Comparison of ENCODE assay signal across 23 cellular contexts in the genomic region with DNA sequence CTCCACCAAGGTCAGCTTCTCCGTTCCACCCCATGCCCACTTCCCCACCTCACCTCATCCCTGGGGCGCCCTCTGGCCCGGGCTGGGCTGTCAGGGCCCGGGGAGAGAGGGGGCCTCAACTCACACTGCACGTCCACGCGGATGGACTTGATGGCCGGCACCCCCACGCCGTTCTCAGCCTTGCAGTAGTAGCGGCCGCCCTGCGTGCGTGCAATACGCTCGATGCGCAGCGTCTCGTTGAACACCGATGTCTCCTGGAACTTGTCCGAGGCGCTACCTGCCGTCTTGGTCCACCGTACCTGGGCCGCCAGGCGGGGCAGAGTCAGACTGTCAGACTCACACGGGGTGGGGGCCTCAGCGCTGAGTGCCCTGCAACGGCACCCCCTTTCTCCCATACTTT.
"Had no signal": no experiment of that assay in that cellular context is flagged by ENCODE, and none has a peak within 500 bp of the region (broad histone marks: within the 10 kb centered on the region; RNA-seq: fewer than 3 reads in every experiment).

No MANE protein-coding gene starts in this region.

- H3K4me3 Mint-ChIP-seq: activated CD4-positive, alpha-beta memory T cell treated with anti-CD3 and anti-CD28 coated beads, Interleukin-2, amount 10 ng/mL, durations not matched to agents 7 days and 5 days; activated CD4-positive, alpha-beta T cell treated with anti-CD3 and anti-CD28 coated beads, Interleukin-2, amount 10 ng/mL, durations not matched to agents 7 days and 5 days; activated naive CD4-positive, alpha-beta T cell treated with anti-CD3 and anti-CD28 coated beads, Interleukin-2, amount 10 ng/mL, durations not matched to agents 7 days and 5 days; activated naive CD8-positive, alpha-beta T cell treated with anti-CD3 and anti-CD28 coated beads for 36 hours; activated T-cell treated with anti-CD3 and anti-CD28 coated beads, Interleukin-2, amount 50 U/mL, for 72 hours; T-helper 1 cell treated with Interleukin-12 subunit alpha and Interleukin-12 subunit beta and Interleukin-4 antibody, amounts not matched to agents 30 μg/mL and 1 μg/mL, for 36 hours had no signal

- ATAC-seq: activated T-cell treated with anti-CD3 and anti-CD28 coated beads, Interleukin-2, amount 50 U/mL, for 72 hours had no signal

- DNase-seq: activated CD4-positive, alpha-beta memory T cell treated with anti-CD3 and anti-CD28 coated beads, Interleukin-2, amount 10 ng/mL, durations not matched to agents 7 days and 5 days; activated CD4-positive, alpha-beta T cell treated with anti-CD3 and anti-CD28 coated beads, Interleukin-2, amount 10 ng/mL, durations not matched to agents 7 days and 5 days; activated CD4-positive, CD25-positive, alpha-beta regulatory T cell; activated gamma-delta T cell treated with Interleukin-2 at 50 U/mL for 16 hours; activated naive CD4-positive, alpha-beta T cell treated with anti-CD3 and anti-CD28 coated beads, Interleukin-2, amount 10 ng/mL, durations not matched to agents 7 days and 5 days; activated naive CD8-positive, alpha-beta T cell treated with anti-CD3 and anti-CD28 coated beads for 36 hours; activated T-cell treated with anti-CD3 and anti-CD28 coated beads for 4 hours; activated T-cell treated with anti-CD3 and anti-CD28 coated beads, Interleukin-2, amount 50 U/mL, for 72 hours; cerebellar nuclear complex; Karpas-422; MM.1S; NCI-H1105; NCI-H1436; NCI-H1694 treated with DMSO at 0.1 percent for 48 hours; NCI-H2081; NCI-H510A treated with DMSO at 0.1 percent for 48 hours; NK-92 treated with Interleukin-12 subunit alpha and Interleukin-12 subunit beta, amount 100 ng/mL, for 24 hours; OCI-M1; SHP77 treated with DMSO at 0.1 percent for 48 hours; T-helper 9 cell had no signal

- H3K27ac Mint-ChIP-seq: activated CD4-positive, alpha-beta memory T cell treated with anti-CD3 and anti-CD28 coated beads, Interleukin-2, amount 10 ng/mL, durations not matched to agents 7 days and 5 days; activated CD4-positive, alpha-beta T cell treated with anti-CD3 and anti-CD28 coated beads, Interleukin-2, amount 10 ng/mL, durations not matched to agents 7 days and 5 days; activated naive CD4-positive, alpha-beta T cell treated with anti-CD3 and anti-CD28 coated beads, Interleukin-2, amount 10 ng/mL, durations not matched to agents 7 days and 5 days; activated naive CD8-positive, alpha-beta T cell treated with anti-CD3 and anti-CD28 coated beads for 36 hours; activated T-cell treated with anti-CD3 and anti-CD28 coated beads, Interleukin-2, amount 50 U/mL, for 72 hours; activated T-helper 2 cell treated with anti-CD3 and anti-CD28 coated beads, Interferon-gamma antibody, Interleukin-2, Interleukin-4, amounts not matched to agents 10 μg/mL and 5 μg/mL and 100 μg/mL, durations not matched to agents 14 hours and 24 hours and 36 hours; T-helper 1 cell treated with Interleukin-12 subunit alpha and Interleukin-12 subunit beta and Interleukin-4 antibody, amounts not matched to agents 30 μg/mL and 1 μg/mL, for 36 hours had no signal

- H3K27me3 ChIP-seq: brain microvascular endothelial cell had no signal

- H3K36me3 ChIP-seq: brain microvascular endothelial cell had no signal

- H3K27me3 Mint-ChIP-seq: activated CD4-positive, alpha-beta memory T cell treated with anti-CD3 and anti-CD28 coated beads, Interleukin-2, amount 10 ng/mL, durations not matched to agents 7 days and 5 days; activated naive CD4-positive, alpha-beta T cell treated with anti-CD3 and anti-CD28 coated beads, Interleukin-2, amount 10 ng/mL, durations not matched to agents 7 days and 5 days; activated naive CD8-positive, alpha-beta T cell treated with anti-CD3 and anti-CD28 coated beads for 36 hours had no signal

- H3K27ac ChIP-seq: brain microvascular endothelial cell had no signal
